In genomic region chrX:110954428-110954827, GRCh38 we compare ENCODE assay signal across 29 cellular contexts.
"Had no signal": no experiment of that assay in that cellular context is flagged by ENCODE, and none has a peak within 500 bp of the region (broad histone marks: within the 10 kb centered on the region; RNA-seq: fewer than 3 reads in every experiment).

No MANE protein-coding gene starts in this region.

- ATAC-seq: foreskin keratinocyte; left ventricle myocardium superior; lower lobe of right lung; natural killer cell treated with Interleukin-12 subunit alpha and Interleukin-12 subunit beta and Interleukin-15 and Interleukin-18, amount 100 ng/mL, for 72 hours; right cardiac atrium; stimulated activated memory B cell treated with anti-CD40 and anti-IgM and Interleukin-4, amounts not matched to agents 10 μg/mL and 1 μg/mL and 100 μg/mL, for 72 hours had no signal

- H3K27me3 Mint-ChIP-seq: central memory CD8-positive, alpha-beta T cell; dendritic cell treated with granulocyte-macrophage colony-stimulating factor and Interleukin-4, amounts not matched to agents 40 ng/mL and 50 ng/mL, for 4 days; memory B cell; stimulated activated memory B cell treated with anti-CD40 and anti-IgM and Interleukin-4, amounts not matched to agents 10 μg/mL and 1 μg/mL and 100 μg/mL, for 72 hours; stimulated activated naive CD8-positive, alpha-beta T cell treated with anti-CD3 and anti-CD28 coated beads, Interleukin-15, Interleukin-2, amounts not matched to agents 100 ng/mL and 50 ng/mL, for 24 hours had no signal

- H3K4me1 ChIP-seq: colonic mucosa, esophagus squamous epithelium, foreskin keratinocyte, lower lobe of right lung, neural progenitor cell, parathyroid adenoma, prostate gland, spleen, upper lobe of left lung had no signal

- H2AFZ ChIP-seq: neural progenitor cell, parathyroid adenoma had no signal

- H3K9me3 Mint-ChIP-seq: central memory CD8-positive, alpha-beta T cell; dendritic cell treated with granulocyte-macrophage colony-stimulating factor and Interleukin-4, amounts not matched to agents 40 ng/mL and 50 ng/mL, for 4 days; endodermal cell; immature natural killer cell; memory B cell; natural killer cell treated with Interleukin-12 subunit alpha and Interleukin-12 subunit beta and Interleukin-15 and Interleukin-18, amount 100 ng/mL, for 72 hours; neural progenitor cell; stimulated activated memory B cell treated with anti-CD40 and anti-IgM and Interleukin-4, amounts not matched to agents 10 μg/mL and 1 μg/mL and 100 μg/mL, for 72 hours; stimulated activated naive CD8-positive, alpha-beta T cell treated with anti-CD3 and anti-CD28 coated beads, Interleukin-15, Interleukin-2, amounts not matched to agents 100 ng/mL and 50 ng/mL, for 24 hours had no signal

- H3K27ac ChIP-seq: colonic mucosa, esophagus squamous epithelium, foreskin keratinocyte, lower lobe of right lung, neural progenitor cell, parathyroid adenoma, prostate gland, skin epidermis, spleen, thoracic aorta, upper lobe of left lung had no signal

- H3K36me3 Mint-ChIP-seq: immature natural killer cell; memory B cell; naive B cell; natural killer cell treated with Interleukin-12 subunit alpha and Interleukin-12 subunit beta and Interleukin-15 and Interleukin-18, amount 100 ng/mL, for 72 hours; stimulated activated memory B cell treated with anti-CD40 and anti-IgM and Interleukin-4, amounts not matched to agents 10 μg/mL and 1 μg/mL and 100 μg/mL, for 72 hours had no signal

- H3K9me3 ChIP-seq: colonic mucosa, esophagus squamous epithelium, lower lobe of right lung, prostate gland, spleen, thoracic aorta, tibial nerve, upper lobe of left lung had no signal

- H3K79me2 ChIP-seq: parathyroid adenoma had no signal

- H3K27ac Mint-ChIP-seq: dendritic cell treated with granulocyte-macrophage colony-stimulating factor and Interleukin-4, amounts not matched to agents 40 ng/mL and 50 ng/mL, for 4 days; endodermal cell; immature natural killer cell; memory B cell; naive B cell; natural killer cell treated with Interleukin-12 subunit alpha and Interleukin-12 subunit beta and Interleukin-15 and Interleukin-18, amount 100 ng/mL, for 72 hours; stimulated activated memory B cell treated with anti-CD40 and anti-IgM and Interleukin-4, amounts not matched to agents 10 μg/mL and 1 μg/mL and 100 μg/mL, for 72 hours; stimulated activated naive CD8-positive, alpha-beta T cell treated with anti-CD3 and anti-CD28 coated beads, Interleukin-15, Interleukin-2, amounts not matched to agents 100 ng/mL and 50 ng/mL, for 24 hours had no signal

- H3K4me2 ChIP-seq: neural progenitor cell had no signal

- H3K36me3 ChIP-seq: colonic mucosa, esophagus squamous epithelium, lower lobe of right lung, neural progenitor cell, prostate gland, spleen, thoracic aorta, tibial nerve, upper lobe of left lung had no signal

- FAIRE-seq: urothelium cell line had no signal

- H3K4me3 Mint-ChIP-seq: central memory CD8-positive, alpha-beta T cell; dendritic cell treated with granulocyte-macrophage colony-stimulating factor and Interleukin-4, amounts not matched to agents 40 ng/mL and 50 ng/mL, for 4 days; endodermal cell; immature natural killer cell; memory B cell; naive B cell; natural killer cell treated with Interleukin-12 subunit alpha and Interleukin-12 subunit beta and Interleukin-15 and Interleukin-18, amount 100 ng/mL, for 72 hours; neural progenitor cell; stimulated activated memory B cell treated with anti-CD40 and anti-IgM and Interleukin-4, amounts not matched to agents 10 μg/mL and 1 μg/mL and 100 μg/mL, for 72 hours; stimulated activated naive CD8-positive, alpha-beta T cell treated with anti-CD3 and anti-CD28 coated beads, Interleukin-15, Interleukin-2, amounts not matched to agents 100 ng/mL and 50 ng/mL, for 24 hours had no signal

- H3K4me1 Mint-ChIP-seq: central memory CD8-positive, alpha-beta T cell; endodermal cell; immature natural killer cell; memory B cell; naive B cell; stimulated activated memory B cell treated with anti-CD40 and anti-IgM and Interleukin-4, amounts not matched to agents 10 μg/mL and 1 μg/mL and 100 μg/mL, for 72 hours had no signal

- DNase-seq: colonic mucosa; effector CD8-positive, alpha-beta T cell; endodermal cell; esophagus squamous epithelium; foreskin keratinocyte; hypothalamus; immature natural killer cell; islet precursor cell; kidney glomerular epithelial cell; left ventricle myocardium superior; lower lobe of right lung; naive B cell; right cardiac atrium; spleen; stimulated activated CD4-positive, alpha-beta T cell treated with anti-CD3 and anti-CD28 coated beads, Interleukin-4, amount 100 ng/mL, for 4 hours; upper lobe of left lung had no signal

- H3K9ac ChIP-seq: neural progenitor cell, parathyroid adenoma had no signal

- H3K4me3 ChIP-seq: colonic mucosa, esophagus squamous epithelium, lower lobe of right lung, neural progenitor cell, prostate gland, skin epidermis, spleen, thoracic aorta, tibial nerve, upper lobe of left lung had no signal

- H3K27me3 ChIP-seq: colonic mucosa, esophagus squamous epithelium, foreskin keratinocyte, neural progenitor cell, spleen, upper lobe of left lung had no signal
